ENCODE assay signal across 31 cellular contexts in the genomic region with DNA sequence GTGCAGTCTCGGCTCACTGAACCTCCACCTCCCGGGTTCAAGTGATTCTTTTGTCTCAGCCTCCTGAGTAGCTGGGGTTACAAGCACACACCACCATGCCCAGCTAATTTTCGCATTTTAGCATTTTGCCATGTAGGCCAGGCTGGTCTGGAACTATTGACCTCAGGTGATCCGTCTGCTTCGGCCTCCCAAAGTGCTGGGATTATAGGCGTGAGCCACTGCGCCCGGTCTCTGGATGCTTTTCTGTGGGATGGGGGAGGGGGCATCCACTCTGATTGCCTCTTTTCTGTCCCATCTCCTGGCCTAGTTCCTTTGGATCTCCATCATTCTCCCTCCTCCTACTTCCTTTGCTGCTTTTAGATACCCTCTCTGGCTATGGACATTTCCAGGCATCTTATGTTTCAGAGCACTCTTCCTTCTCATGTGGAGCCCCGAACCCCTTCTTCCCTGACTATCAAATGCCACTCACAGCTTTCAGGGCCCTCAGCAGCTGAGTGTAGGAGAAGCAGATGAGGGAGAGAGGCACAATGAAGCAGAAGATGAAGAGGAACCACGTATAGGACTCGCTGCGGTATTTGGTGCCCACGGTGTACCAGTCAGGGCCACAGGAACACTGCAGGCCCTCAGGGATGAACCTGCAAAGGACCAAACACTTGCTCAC. TPM values are rescaled to one million over a fixed set of nuclear protein-coding genes. Genes with fewer than 3 reads are reported as not detected.
"Had no signal": no experiment of that assay in that cellular context is flagged by ENCODE, and none has a peak within 500 bp of the region (broad histone marks: within the 10 kb centered on the region; RNA-seq: fewer than 3 reads in every experiment).

No MANE protein-coding gene starts in this region.

- H3K4me3 Mint-ChIP-seq: activated CD4-positive, alpha-beta T cell treated with anti-CD3 and anti-CD28 coated beads, Interleukin-2, amount 10 ng/mL, durations not matched to agents 7 days and 5 days; activated CD8-positive, alpha-beta T cell treated with anti-CD3 and anti-CD28 coated beads for 36 hours; activated naive CD4-positive, alpha-beta T cell treated with anti-CD3 and anti-CD28 coated beads, Interleukin-2, amount 50 U/mL, for 24 hours; activated T-cell treated with anti-CD3 and anti-CD28 coated beads, Interleukin-2, amount 50 U/mL, for 4 hours; natural killer cell had no signal

- H3K27ac ChIP-seq: coronary artery, dorsolateral prefrontal cortex, gastrocnemius medialis, left ventricle myocardium inferior, sigmoid colon, tibial nerve had no signal

- H3K4me1 Mint-ChIP-seq: activated CD4-positive, alpha-beta T cell treated with anti-CD3 and anti-CD28 coated beads, Interleukin-2, amount 10 ng/mL, durations not matched to agents 7 days and 5 days; natural killer cell had no signal

- H3K27ac Mint-ChIP-seq: activated CD4-positive, alpha-beta T cell treated with anti-CD3 and anti-CD28 coated beads, Interleukin-2, amount 10 ng/mL, durations not matched to agents 7 days and 5 days; activated CD8-positive, alpha-beta T cell treated with anti-CD3 and anti-CD28 coated beads for 36 hours; activated naive CD4-positive, alpha-beta T cell treated with anti-CD3 and anti-CD28 coated beads, Interleukin-2, amount 50 U/mL, for 24 hours; activated T-helper 2 cell treated with anti-CD3 and anti-CD28 coated beads, Interferon-gamma antibody, Interleukin-2, Interleukin-4, amounts not matched to agents 10 μg/mL and 5 μg/mL and 100 μg/mL, durations not matched to agents 14 hours and 24 hours and 36 hours; natural killer cell had no signal

- DNase-seq: activated CD4-positive, alpha-beta T cell treated with anti-CD3 and anti-CD28 coated beads for 1 hour; activated CD4-positive, alpha-beta T cell treated with anti-CD3 and anti-CD28 coated beads, Interleukin-2, amount 10 ng/mL, durations not matched to agents 7 days and 5 days; activated CD8-positive, alpha-beta T cell treated with anti-CD3 and anti-CD28 coated beads for 36 hours; activated T-cell treated with anti-CD3 and anti-CD28 coated beads, Interleukin-2, amount 50 U/mL, for 4 hours; anterior cingulate cortex; dorsolateral prefrontal cortex; effector memory CD4-positive, alpha-beta T cell; erythroblast; glutamatergic neuron; left ventricle myocardium inferior; mesendoderm; natural killer cell; sigmoid colon; small intestine; stimulated activated CD4-positive, alpha-beta T cell treated with anti-CD3 and anti-CD28 coated beads, Interleukin-1b, Interleukin-23, amount 100 ng/mL, for 48 hours; stimulated activated naive CD4-positive, alpha-beta T cell; T-helper 2 cell had no signal

- H3K4me3 ChIP-seq: coronary artery, dorsolateral prefrontal cortex, gastrocnemius medialis, left ventricle myocardium inferior, lung, sigmoid colon, tibial nerve had no signal

- H3K4me1 ChIP-seq: sigmoid colon, tibial nerve had no signal

- H3K9me3 ChIP-seq: gastrocnemius medialis had no signal

- H3K27me3 Mint-ChIP-seq: activated CD4-positive, alpha-beta T cell treated with anti-CD3 and anti-CD28 coated beads, Interleukin-2, amount 10 ng/mL, durations not matched to agents 7 days and 5 days; activated CD8-positive, alpha-beta T cell treated with anti-CD3 and anti-CD28 coated beads for 36 hours; activated naive CD4-positive, alpha-beta T cell treated with anti-CD3 and anti-CD28 coated beads, Interleukin-2, amount 50 U/mL, for 24 hours had no signal

- ATAC-seq: activated CD8-positive, alpha-beta T cell treated with anti-CD3 and anti-CD28 coated beads for 36 hours; activated T-cell treated with anti-CD3 and anti-CD28 coated beads, Interleukin-2, amount 50 U/mL, for 4 hours; natural killer cell had no signal

- H3K27me3 ChIP-seq: dorsolateral prefrontal cortex, gastrocnemius medialis, sigmoid colon, tibial nerve had no signal

RNA-seq across cellular contexts. Expression of gene OPN1SW, which starts 1.4 kb away (rescaled TPM):
- total RNA-seq: activated CD4-positive, alpha-beta T cell treated with anti-CD3 and anti-CD28 coated beads, Interleukin-2, amount 10 ng/mL, durations not matched to agents 7 days and 5 days; activated CD8-positive, alpha-beta T cell treated with anti-CD3 and anti-CD28 coated beads for 36 hours; activated T-cell treated with anti-CD3 and anti-CD28 coated beads, Interleukin-2, amount 50 U/mL, for 4 hours; activated T-helper 2 cell treated with anti-CD3 and anti-CD28 coated beads, Interferon-gamma antibody, Interleukin-2, Interleukin-4, amounts not matched to agents 10 μg/mL and 5 μg/mL and 100 μg/mL, durations not matched to agents 14 hours and 24 hours and 36 hours; cardiac septum; gastrocnemius medialis; left ventricle myocardium inferior; lung; mononuclear cell; natural killer cell; osteocyte; posterior vena cava; renal cortical epithelial cell; sigmoid colon; temporal lobe; tibial nerve; ureter had no signal
- polyA plus RNA-seq: adipose tissue, lung, sigmoid colon, small intestine had no signal

RNA-seq across cellular contexts. Expression of gene FLNC, which starts 56.0 kb away (rescaled TPM):
- total RNA-seq: activated CD4-positive, alpha-beta T cell treated with anti-CD3 and anti-CD28 coated beads, Interleukin-2, amount 10 ng/mL, durations not matched to agents 7 days and 5 days; activated T-helper 2 cell treated with anti-CD3 and anti-CD28 coated beads, Interferon-gamma antibody, Interleukin-2, Interleukin-4, amounts not matched to agents 10 μg/mL and 5 μg/mL and 100 μg/mL, durations not matched to agents 14 hours and 24 hours and 36 hours had no signal
